ENCODE assay signal across 8 cellular contexts in the genomic region with DNA sequence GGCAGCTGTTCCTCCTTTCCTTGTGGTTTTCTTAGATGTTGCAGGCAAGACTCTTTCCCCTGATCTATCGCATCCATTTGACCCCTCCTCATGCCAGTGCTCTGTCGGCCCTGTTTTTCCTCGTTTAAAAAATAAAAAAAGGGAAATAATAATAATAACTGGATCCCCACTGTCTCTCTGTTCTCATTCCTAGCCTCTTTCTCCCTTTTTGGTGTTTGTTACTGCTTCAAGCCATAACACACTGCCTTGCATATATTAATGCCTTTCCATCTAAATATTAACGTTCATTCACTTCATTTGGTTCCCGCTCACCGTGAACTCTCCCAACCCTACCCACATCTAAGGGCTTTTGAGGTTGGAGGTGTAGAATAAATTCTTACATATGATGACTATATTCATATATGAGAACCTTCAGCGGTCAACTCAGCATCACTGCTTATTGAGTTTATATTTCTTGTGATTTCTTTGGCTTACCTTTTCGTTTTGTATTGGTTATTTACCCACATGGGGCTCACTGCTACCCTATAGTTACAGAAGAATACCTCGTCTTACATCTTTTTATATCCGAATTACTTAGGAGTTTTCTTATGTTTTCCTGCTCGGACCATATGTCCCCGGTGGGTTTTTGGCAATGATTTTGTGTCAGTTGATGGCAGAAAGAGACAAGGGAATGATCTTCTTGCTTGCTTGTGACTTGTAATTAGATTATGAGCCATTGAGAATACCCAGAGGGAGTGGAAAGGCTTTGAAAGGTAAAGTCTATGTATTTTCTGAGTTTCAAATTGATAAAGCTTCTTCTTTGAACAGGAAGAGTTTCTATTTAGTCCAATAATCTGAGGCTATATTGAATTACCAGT. TPM values are rescaled to one million over a fixed set of nuclear protein-coding genes. Genes with fewer than 3 reads are reported as not detected.
A peak's percentile ranks its signal among the peaks of the same experiment; 100 is the strongest.
DNase-seq lines count a peak whose midpoint lies in the region; ATAC-seq, FAIRE-seq and TF ChIP-seq lines count a peak whose summit lies in the region.

No MANE protein-coding gene starts in this region.

- ATAC-seq in GM21737 (IDR thresholded peaks at IDR 0.05; ENCODE audit: unreplicated experiment) (peak; percentile 36), body of pancreas (no peak), left lung (peak; percentile 63)

- no peak for TF ChIP-seq CTCF in body of pancreas (IDR thresholded peaks at IDR 0.05)
- TF ChIP-seq CTCF in left lung (IDR thresholded peaks at IDR 0.05): no peak
- TF ChIP-seq CTCF in transverse colon (IDR thresholded peaks at IDR 0.05): peak in 2 of 5 experiments; percentile 9 to 17

- no peak for TF ChIP-seq POLR2A in GM12891 (IDR thresholded peaks at IDR 0.05; ENCODE audit: low read depth, low read length)
- TF ChIP-seq POLR2A in body of pancreas (IDR thresholded peaks at IDR 0.05): no peak
- TF ChIP-seq POLR2A in transverse colon (IDR thresholded peaks at IDR 0.05): no peak

- no peaks in the 10 kb centered on the region for H3K27me3 ChIP-seq in body of pancreas
- peaks cover 0 to 3% of the 10 kb centered on the region in 2 donors for H3K27me3 ChIP-seq in left lung
- no peaks in the 10 kb centered on the region for H3K27me3 ChIP-seq in transverse colon

- TF ChIP-seq EP300 in transverse colon (IDR thresholded peaks at IDR 0.05; ENCODE audit: low read depth): no peak

- in situ Hi-C loops in transverse colon (cut with MboI; ENCODE audit: low pct_ligation_motif_present in 1 of 4, low pct_unique_long_range_greater_than_20kb in 1 of 4, low sequenced_read_pairs in 3 of 4): no loop called here

- no peaks in the 10 kb centered on the region for H3K36me3 ChIP-seq in body of pancreas (replicated peaks in 1 of 2; ENCODE audit: insufficient read depth in 1 of 2, low read depth in 2 of 2)
- no peaks in the 10 kb centered on the region for H3K36me3 ChIP-seq in left lung
- H3K36me3 ChIP-seq in transverse colon: no peaks in the 10 kb centered on the region

- peak; percentile 33 for FAIRE-seq in GM12891 (lab: Jason Lieb, UNC)

- H3K27ac ChIP-seq in body of pancreas: peak overlapping the region in 3 of 4 donors; percentile 88 to 95 (median 95)
- peak overlapping the region; percentile 93 to 94 for H3K27ac ChIP-seq in left lung
- H3K27ac ChIP-seq in transverse colon: peak overlapping the region; percentile 86 to 95 (median 92)

- H3K9me3 ChIP-seq in body of pancreas (no peaks in the 10 kb centered on the region), left lung (no peaks in the 10 kb centered on the region), transverse colon (no peaks in the 10 kb centered on the region)

- H3K4me1 ChIP-seq in body of pancreas (peaks cover 11% of the 10 kb centered on the region), left lung (peaks cover 0 to 21% of the 10 kb centered on the region in 2 donors), transverse colon (peaks cover 0 to 16% (median 9%) of the 10 kb centered on the region in 4 donors)

- 3 to 7% methylated on average over 12 of the region's 12 CpGs for WGBS in body of pancreas, 2 donors
- WGBS in transverse colon (ENCODE audit: low coverage in 1 of 2), 2 donors: 11 to 13% methylated on average over 12 of the region's 12 CpGs

- intact Hi-C loops in body of pancreas (cut with DNase I) (no loop called here), left lung (cut with DNase I) (no loop called here), transverse colon (cut with DNase I; ENCODE audit: low total_unique reads) (no loop called here)

- peak overlapping the region; percentile 59 to 63 for H3K4me3 ChIP-seq in body of pancreas
- H3K4me3 ChIP-seq in left lung: peak overlapping the region; percentile 79 to 83
- H3K4me3 ChIP-seq in transverse colon: peak overlapping the region; percentile 70 to 95 (median 78)

- DNase-seq in GM12891 (ENCODE audit: insufficient read length, low spot score) (peak; percentile 10), Kasumi-1 (lab: John Stamatoyannopoulos, UW) (peak; percentile 58 to 63), body of pancreas (no peak), left lung (no peak), transverse colon (no peak), NCI-H2029 treated with DMSO at 0.1 percent for 48 hours (lab: John Stamatoyannopoulos, UW) (no peak)
- no peak for DNase-seq in activated CD4-positive, alpha-beta T cell treated with anti-CD3 and anti-CD28 coated beads for 48 hours

TF ChIP-seq in GM12891, 5 proteins besides CTCF, POLR2A, EP300 and RAD21:
- TF ChIP-seq POLR2AphosphoS5 (IDR thresholded peaks at IDR 0.05; ENCODE audit: low read depth, low read length) (no peak), SPI1 (IDR thresholded peaks at IDR 0.05; ENCODE audit: low read depth, low read length) (no peak), POU2F2 (IDR thresholded peaks at IDR 0.05; ENCODE audit: low read depth, low read length) (no peak), TAF1 (IDR thresholded peaks at IDR 0.05; ENCODE audit: low read depth, low read length) (no peak), PAX5 (IDR thresholded peaks at IDR 0.05; ENCODE audit: insufficient read depth, low read length, severe bottlenecking) (no peak)
TF ChIP-seq in GM12891: peak in this region for 0.

RNA-seq across cellular contexts. Expression of gene ATG4C, which starts 0.8 kb away (rescaled TPM):
- polyA plus RNA-seq in GM12891 (2012; ENCODE audit: low read depth, missing spikeins): 8.4 TPM
- total RNA-seq in body of pancreas (1 to 10 TPM; 2.3 to 4.9 TPM), left lung (10 to 100 TPM; 12.7 to 18.0 TPM), transverse colon (10 to 100 TPM in 1 of 4 donors, 1 to 10 TPM in 1, under 1 TPM in 1, not detected in 1; 0.60 to 10.6 (median 5.5) TPM)

Comparison
In these comparisons a context has a peak if more than half of its experiments do, and no peak if none do; other contexts are left out.
1. DNase-seq: peak in GM12891 (single experiment) and Kasumi-1 (2 of 2); none in body of pancreas (0 of 4), left lung (0 of 2), transverse colon (single experiment), activated CD4-positive, alpha-beta T cell treated with anti-CD3 and anti-CD28 coated beads for 48 hours (single experiment) and NCI-H2029 treated with DMSO at 0.1 percent for 48 hours (single experiment).
2. Peak in every context shown above with its lines, with median percentiles within 50 percentile points of each other: H3K27ac ChIP-seq and H3K4me3 ChIP-seq.